Comparison of ENCODE assay signal across 7 cellular contexts in the genomic region with DNA sequence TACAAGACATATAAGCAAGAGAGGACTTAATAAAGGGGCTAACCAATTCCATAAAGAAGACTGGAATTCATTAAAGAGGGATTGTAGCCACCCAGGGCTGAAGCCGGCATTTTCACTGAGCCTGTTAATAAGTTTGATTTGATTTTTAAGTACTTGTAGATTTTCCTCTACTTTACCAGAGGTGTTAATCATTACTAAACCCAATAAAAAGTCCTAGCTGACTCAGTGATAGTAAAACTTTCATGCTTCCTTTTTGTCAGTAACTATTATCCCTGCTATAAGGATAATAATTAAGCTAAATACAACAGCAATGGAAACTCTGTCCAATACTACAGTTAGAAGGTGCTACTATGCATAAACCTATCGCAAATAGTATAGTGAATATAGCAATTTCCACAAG.
DNase-seq lines count a peak whose midpoint lies in the region; ATAC-seq, FAIRE-seq and TF ChIP-seq lines count a peak whose summit lies in the region.
"Not testable (repeated sequence)": the region's sequence is repeated elsewhere in the genome, so short reads cannot be mapped to it uniquely, and the experiment has no call there.

No MANE protein-coding gene starts in this region.

- WGBS in A549 (ENCODE audit: missing lambda C conversion rate) = 43% methylated on average over 2 of the region's 2 CpGs
- 20 to 70% (median 45%) methylated on average over 2 of the region's 2 CpGs for WGBS in small intestine, 3 donors

- not testable (repeated sequence) for TF ChIP-seq CTCF in A549 (IDR thresholded peaks at IDR 0.05); nephron (IDR thresholded peaks at IDR 0.05; ENCODE audit: unreplicated experiment in 3 of 3)

- peak overlapping the region; percentile 34 for H3K4me2 ChIP-seq in A549

- CTCF ChIA-PET in A549 (lab: Yijun Ruan, JAX) = interaction anchor here (0.8 kb wide), 1 partner anchor 500 kb away, joined by 3 read pairs; no protein-coding TSS in a partner anchor

- not testable (repeated sequence) for DNase-seq in A549 (ENCODE audit: low read depth in 1 of 2, low spot score in 1 of 2)
- DNase-seq in HT-29 (ENCODE audit: low spot score) (peak; percentile 24), glomerular visceral epithelial cell (ENCODE audit: extremely low spot score) (peak; percentile 26), kidney tubule cell (ENCODE audit: low spot score) (peak; percentile 82), small intestine (peak; percentile 40)

- POLR2A ChIA-PET in A549 (lab: Yijun Ruan, JAX) = not testable (repeated sequence)

- H3K4me1 ChIP-seq in A549 = peaks cover 30% of the 10 kb centered on the region; the same call in 2 of the 3 replicates
- H3K4me1 ChIP-seq in small intestine (ENCODE audit: control insufficient read depth in 2 of 2, insufficient read depth in 1 of 2, low read depth in 1 of 2, low read length in 1 of 2) = not testable (repeated sequence)

- H3K27ac Mint-ChIP-seq in nephron = peak overlapping the region; percentile 32 to 51 (median 42)

- not testable (repeated sequence) for H3K27me3 Mint-ChIP-seq in nephron (ENCODE audit: low read depth)

- H3K9me3 ChIP-seq in A549; small intestine (ENCODE audit: control insufficient read depth, low read depth): not testable (repeated sequence)

- H3K4me3 ChIP-seq in A549; small intestine (ENCODE audit: low read depth in 1 of 2, low read length in 2 of 2): not testable (repeated sequence)

- TF ChIP-seq EP300 in A549 (IDR thresholded peaks at IDR 0.05) = not testable (repeated sequence)

- H3K36me3 ChIP-seq in small intestine (ENCODE audit: control insufficient read depth in 2 of 2, insufficient read depth in 2 of 2, low read length in 2 of 2) = not testable (repeated sequence)

- H3K4me1 Mint-ChIP-seq in nephron = not testable (repeated sequence)

- H3K4me3 Mint-ChIP-seq in nephron = not testable (repeated sequence)

- FAIRE-seq in A549 (lab: Jason Lieb, UNC) (peak; percentile 7), colon (lab: Jason Lieb, UNC) (peak; percentile 71)
- not testable (repeated sequence) for FAIRE-seq in small intestine (lab: Jason Lieb, UNC)

- not testable (repeated sequence) for H3K36me3 Mint-ChIP-seq in nephron (ENCODE audit: low read depth)

- ATAC-seq in A549 = not testable (repeated sequence)

- H3K27me3 ChIP-seq in small intestine (ENCODE audit: control insufficient read depth in 2 of 2, insufficient read depth in 2 of 2, low read length in 2 of 2) = not testable (repeated sequence)

- not testable (repeated sequence) for H3K27ac ChIP-seq in A549; small intestine (ENCODE audit: low read depth in 1 of 2, low read length in 1 of 2)

- not testable (repeated sequence) for H3K9me3 Mint-ChIP-seq in nephron

- TF ChIP-seq RAD21 in A549 (conservative IDR thresholded peaks at IDR 0.05 in 1 of 2, IDR thresholded peaks at IDR 0.05 in 1 of 2) = not testable (repeated sequence)

- TF ChIP-seq POLR2A in A549 (IDR thresholded peaks at IDR 0.05; ENCODE audit: low read length) = not testable (repeated sequence)
